ENCODE assay signal across 28 cellular contexts in the genomic region with DNA sequence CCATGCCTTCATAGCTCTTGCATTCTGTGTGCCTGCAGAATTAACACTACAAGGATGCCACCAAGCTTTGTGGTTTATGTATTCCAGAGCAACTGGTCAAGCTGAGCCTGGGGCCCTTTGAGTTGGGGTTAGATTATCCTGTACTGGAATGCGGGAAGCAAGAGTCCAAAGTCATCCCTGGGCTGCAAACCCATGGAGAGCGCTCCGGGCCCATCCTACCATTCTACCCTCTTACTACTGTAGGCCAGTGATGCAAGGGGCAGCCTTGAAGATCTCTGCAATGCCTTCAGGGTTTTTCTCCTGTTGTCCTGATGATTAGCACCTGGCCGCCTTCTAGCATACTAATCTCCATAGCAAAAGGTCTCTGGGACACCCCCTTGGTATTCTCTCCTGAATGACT.
"Had no signal": no experiment of that assay in that cellular context is flagged by ENCODE, and none has a peak within 500 bp of the region (broad histone marks: within the 10 kb centered on the region; RNA-seq: fewer than 3 reads in every experiment).

No MANE protein-coding gene starts in this region.

- H3K27ac Mint-ChIP-seq: activated CD4-positive, alpha-beta T cell treated with anti-CD3 and anti-CD28 coated beads for 36 hours; activated CD8-positive, alpha-beta memory T cell treated with anti-CD3 and anti-CD28 coated beads, Interleukin-2, amount 10 ng/mL, durations not matched to agents 7 days and 5 days; activated CD8-positive, alpha-beta T cell treated with anti-CD3 and anti-CD28 coated beads, Interleukin-2, amount 10 ng/mL, durations not matched to agents 7 days and 5 days; activated naive CD4-positive, alpha-beta T cell treated with anti-CD3 and anti-CD28 coated beads, Interleukin-2, amount 50 U/mL, for 72 hours; activated T-helper 2 cell treated with anti-CD3 and anti-CD28 coated beads, Interferon-gamma antibody, Interleukin-2, Interleukin-4, amounts not matched to agents 10 μg/mL and 5 μg/mL and 100 μg/mL, durations not matched to agents 14 hours and 24 hours and 36 hours; immature natural killer cell; nephron; stimulated activated effector memory CD8-positive, alpha-beta T cell treated with anti-CD3 and anti-CD28 coated beads, Interleukin-12 subunit alpha, Interleukin-12 subunit beta, amount 100 ng/mL, for 72 hours; stimulated activated naive CD8-positive, alpha-beta T cell treated with anti-CD3 and anti-CD28 coated beads, Interleukin-15, Interleukin-2, amounts not matched to agents 100 ng/mL and 50 ng/mL, for 24 hours; T-helper 17 cell; type B pancreatic cell had no signal

- H3K9me3 Mint-ChIP-seq: activated naive CD4-positive, alpha-beta T cell treated with anti-CD3 and anti-CD28 coated beads, Interleukin-2, amount 50 U/mL, for 72 hours; activated T-helper 2 cell treated with anti-CD3 and anti-CD28 coated beads, Interferon-gamma antibody, Interleukin-2, Interleukin-4, amounts not matched to agents 10 μg/mL and 5 μg/mL and 100 μg/mL, durations not matched to agents 14 hours and 24 hours and 36 hours; central memory CD8-positive, alpha-beta T cell; nephron; stimulated activated effector memory CD8-positive, alpha-beta T cell treated with anti-CD3 and anti-CD28 coated beads, Interleukin-12 subunit alpha, Interleukin-12 subunit beta, amount 100 ng/mL, for 72 hours; stimulated activated naive CD8-positive, alpha-beta T cell treated with anti-CD3 and anti-CD28 coated beads, Interleukin-15, Interleukin-2, amounts not matched to agents 100 ng/mL and 50 ng/mL, for 24 hours; type B pancreatic cell had no signal

- H3K4me3 Mint-ChIP-seq: activated CD4-positive, alpha-beta T cell treated with anti-CD3 and anti-CD28 coated beads for 36 hours; activated CD8-positive, alpha-beta memory T cell treated with anti-CD3 and anti-CD28 coated beads, Interleukin-2, amount 10 ng/mL, durations not matched to agents 7 days and 5 days; activated CD8-positive, alpha-beta T cell treated with anti-CD3 and anti-CD28 coated beads, Interleukin-2, amount 10 ng/mL, durations not matched to agents 7 days and 5 days; central memory CD8-positive, alpha-beta T cell; immature natural killer cell; nephron; stimulated activated effector memory CD8-positive, alpha-beta T cell treated with anti-CD3 and anti-CD28 coated beads, Interleukin-12 subunit alpha, Interleukin-12 subunit beta, amount 100 ng/mL, for 72 hours; stimulated activated naive CD8-positive, alpha-beta T cell treated with anti-CD3 and anti-CD28 coated beads, Interleukin-15, Interleukin-2, amounts not matched to agents 100 ng/mL and 50 ng/mL, for 24 hours; T-helper 17 cell; type B pancreatic cell had no signal

- H3K4me1 Mint-ChIP-seq: activated CD4-positive, alpha-beta T cell treated with anti-CD3 and anti-CD28 coated beads for 36 hours; activated CD8-positive, alpha-beta memory T cell treated with anti-CD3 and anti-CD28 coated beads, Interleukin-2, amount 10 ng/mL, durations not matched to agents 7 days and 5 days; central memory CD8-positive, alpha-beta T cell; immature natural killer cell; nephron; stimulated activated effector memory CD8-positive, alpha-beta T cell treated with anti-CD3 and anti-CD28 coated beads, Interleukin-12 subunit alpha, Interleukin-12 subunit beta, amount 100 ng/mL, for 72 hours; T-helper 17 cell had no signal

- H3K27me3 Mint-ChIP-seq: activated CD4-positive, alpha-beta T cell treated with anti-CD3 and anti-CD28 coated beads for 36 hours; central memory CD8-positive, alpha-beta T cell; stimulated activated naive CD8-positive, alpha-beta T cell treated with anti-CD3 and anti-CD28 coated beads, Interleukin-15, Interleukin-2, amounts not matched to agents 100 ng/mL and 50 ng/mL, for 24 hours; T-helper 17 cell; type B pancreatic cell had no signal

- H3K36me3 Mint-ChIP-seq: activated CD8-positive, alpha-beta memory T cell treated with anti-CD3 and anti-CD28 coated beads, Interleukin-2, amount 10 ng/mL, durations not matched to agents 7 days and 5 days; activated naive CD4-positive, alpha-beta T cell treated with anti-CD3 and anti-CD28 coated beads, Interleukin-2, amount 50 U/mL, for 72 hours; immature natural killer cell; stimulated activated effector memory CD8-positive, alpha-beta T cell treated with anti-CD3 and anti-CD28 coated beads, Interleukin-12 subunit alpha, Interleukin-12 subunit beta, amount 100 ng/mL, for 72 hours; type B pancreatic cell had no signal

- H3K27me3 ChIP-seq: breast epithelium, uterus had no signal

- ATAC-seq: activated CD4-positive, alpha-beta T cell treated with anti-CD3 and anti-CD28 coated beads for 36 hours; activated CD8-positive, alpha-beta memory T cell treated with anti-CD3 and anti-CD28 coated beads, Interleukin-2, amount 10 ng/mL, durations not matched to agents 7 days and 5 days; activated CD8-positive, alpha-beta T cell treated with anti-CD3 and anti-CD28 coated beads, Interleukin-2, amount 10 ng/mL, durations not matched to agents 7 days and 5 days; activated naive CD4-positive, alpha-beta T cell treated with anti-CD3 and anti-CD28 coated beads, Interleukin-2, amount 50 U/mL, for 72 hours; left lobe of liver; lower lobe of right lung; mucosa of descending colon; right cardiac atrium; stimulated activated effector memory CD8-positive, alpha-beta T cell treated with anti-CD3 and anti-CD28 coated beads, Interleukin-12 subunit alpha, Interleukin-12 subunit beta, amount 100 ng/mL, for 72 hours; T-helper 17 cell had no signal

- H3K4me3 ChIP-seq: breast epithelium, lower lobe of right lung, mucosa of descending colon, skin epidermis, thoracic aorta, uterus had no signal

- H3K36me3 ChIP-seq: breast epithelium, lower lobe of right lung, thoracic aorta, uterus had no signal

- DNase-seq: activated CD4-positive, alpha-beta T cell treated with anti-CD3 and anti-CD28 coated beads for 36 hours; activated CD4-positive, CD25-positive, alpha-beta regulatory T cell; activated CD8-positive, alpha-beta memory T cell treated with anti-CD3 and anti-CD28 coated beads, Interleukin-2, amount 10 ng/mL, durations not matched to agents 7 days and 5 days; activated CD8-positive, alpha-beta T cell treated with anti-CD3 and anti-CD28 coated beads, Interleukin-2, amount 10 ng/mL, durations not matched to agents 7 days and 5 days; activated T-cell treated with anti-CD3 and anti-CD28 coated beads, Interleukin-2, amount 50 U/mL, for 48 hours; dermis blood vessel endothelial cell; effector CD8-positive, alpha-beta T cell; immature natural killer cell; lower lobe of right lung; mesenchymal stem cell; mucosa of descending colon; posterior cingulate gyrus; right cardiac atrium; stimulated activated CD4-positive, alpha-beta T cell treated with anti-CD3 and anti-CD28 coated beads, Interleukin-12 subunit alpha, Interleukin-12 subunit beta, amount 100 ng/mL, for 4 hours; stimulated activated CD4-positive, alpha-beta T cell treated with anti-CD3 and anti-CD28 coated beads, Interleukin-4, amount 100 ng/mL, for 1 hour; T-helper 17 cell; uterus had no signal
